In the genomic region with DNA sequence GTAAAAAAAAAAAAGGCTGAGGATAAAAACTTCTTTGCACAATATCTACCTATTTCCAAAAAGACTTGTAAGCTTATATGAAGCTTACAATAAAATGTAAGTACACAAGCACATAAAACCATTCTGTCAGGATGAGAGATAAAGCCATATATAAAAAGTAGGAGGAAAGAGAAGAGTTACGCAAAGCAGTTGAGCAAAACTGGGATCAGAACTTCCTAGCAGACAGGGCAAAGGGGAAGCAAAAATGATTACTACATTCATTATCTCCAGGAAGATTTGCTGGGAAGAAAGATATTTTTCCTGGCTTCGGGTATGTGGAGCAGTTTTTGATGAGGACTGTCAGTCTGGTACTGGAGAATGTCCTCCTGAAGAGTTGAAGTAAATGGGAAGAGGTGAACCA, we compare ENCODE assay signal across 27 cellular contexts.
"Had no signal": no experiment of that assay in that cellular context is flagged by ENCODE, and none has a peak within 500 bp of the region (broad histone marks: within the 10 kb centered on the region; RNA-seq: fewer than 3 reads in every experiment).

No MANE protein-coding gene starts in this region.

- H3K27me3 Mint-ChIP-seq: activated CD4-positive, alpha-beta T cell treated with anti-CD3 and anti-CD28 coated beads, Interleukin-2, amount 10 ng/mL, durations not matched to agents 7 days and 5 days; activated T-helper 17 cell treated with anti-CD3 and anti-CD28 coated beads, Interleukin-2, amount 50 U/mL, for 72 hours; naive B cell had no signal

- ATAC-seq: activated T-cell treated with anti-CD3 and anti-CD28 coated beads, Interleukin-2, amount 50 U/mL, for 4 hours; activated T-helper 17 cell treated with anti-CD3 and anti-CD28 coated beads, Interleukin-2, amount 50 U/mL, for 72 hours; left lobe of liver; pancreas; psoas muscle; upper lobe of right lung; WTC11 had no signal

- FAIRE-seq: pancreas had no signal

- H3K36me3 Mint-ChIP-seq: WTC11 had no signal

- H3K4me1 Mint-ChIP-seq: WTC11 had no signal

- H3K27me3 ChIP-seq: breast epithelium, pancreas, spleen, suprapubic skin, tibial artery, upper lobe of right lung had no signal

- H3K27ac ChIP-seq: epithelial cell of prostate, pancreas, psoas muscle, suprapubic skin, tibial artery had no signal

- DNase-seq: activated CD4-positive, alpha-beta memory T cell treated with anti-CD3 and anti-CD28 coated beads, Interleukin-2, amount 10 ng/mL, durations not matched to agents 7 days and 5 days; activated CD4-positive, alpha-beta T cell treated with anti-CD3 and anti-CD28 coated beads for 1 hour; activated CD4-positive, alpha-beta T cell treated with anti-CD3 and anti-CD28 coated beads, Interleukin-2, amount 10 ng/mL, durations not matched to agents 7 days and 5 days; activated gamma-delta T cell treated with Interleukin-2 at 50 U/mL for 16 hours; activated naive CD4-positive, alpha-beta T cell treated with anti-CD3 and anti-CD28 coated beads, Interleukin-2, amount 50 U/mL, for 16 hours; activated T-cell treated with anti-CD3 and anti-CD28 coated beads, Interleukin-2, amount 50 U/mL, for 4 hours; amygdala; central memory CD4-positive, alpha-beta T cell; dermis blood vessel endothelial cell; effector CD4-positive, alpha-beta T cell; head of caudate nucleus; kidney glomerular epithelial cell; naive B cell; pancreas; psoas muscle; spleen; stimulated activated naive CD4-positive, alpha-beta T cell; T-helper 2 cell; tibial artery; upper lobe of right lung had no signal

- H3K9me3 ChIP-seq: breast epithelium, pancreas, psoas muscle, spleen, suprapubic skin, tibial artery, upper lobe of right lung had no signal

- H3K4me3 ChIP-seq: breast epithelium, lung, pancreas, psoas muscle, spleen, suprapubic skin, tibial artery, upper lobe of right lung had no signal

- H3K9me3 Mint-ChIP-seq: activated CD4-positive, alpha-beta memory T cell treated with anti-CD3 and anti-CD28 coated beads, Interleukin-2, amount 10 ng/mL, durations not matched to agents 7 days and 5 days; activated T-cell treated with anti-CD3 and anti-CD28 coated beads, Interleukin-2, amount 50 U/mL, for 4 hours; activated T-helper 17 cell treated with anti-CD3 and anti-CD28 coated beads, Interleukin-2, amount 50 U/mL, for 72 hours; WTC11 had no signal

- H3K27ac Mint-ChIP-seq: activated CD4-positive, alpha-beta memory T cell treated with anti-CD3 and anti-CD28 coated beads, Interleukin-2, amount 10 ng/mL, durations not matched to agents 7 days and 5 days; activated CD4-positive, alpha-beta T cell treated with anti-CD3 and anti-CD28 coated beads, Interleukin-2, amount 10 ng/mL, durations not matched to agents 7 days and 5 days; activated T-helper 17 cell treated with anti-CD3 and anti-CD28 coated beads, Interleukin-2, amount 50 U/mL, for 72 hours; naive B cell; WTC11 had no signal

- H3K4me3 Mint-ChIP-seq: activated CD4-positive, alpha-beta memory T cell treated with anti-CD3 and anti-CD28 coated beads, Interleukin-2, amount 10 ng/mL, durations not matched to agents 7 days and 5 days; activated CD4-positive, alpha-beta T cell treated with anti-CD3 and anti-CD28 coated beads, Interleukin-2, amount 10 ng/mL, durations not matched to agents 7 days and 5 days; activated T-cell treated with anti-CD3 and anti-CD28 coated beads, Interleukin-2, amount 50 U/mL, for 4 hours; activated T-helper 17 cell treated with anti-CD3 and anti-CD28 coated beads, Interleukin-2, amount 50 U/mL, for 72 hours; WTC11 had no signal

- H3K36me3 ChIP-seq: breast epithelium, pancreas, spleen, suprapubic skin, tibial artery, upper lobe of right lung had no signal

- H3K4me1 ChIP-seq: breast epithelium, pancreas, psoas muscle had no signal
